ENCODE assay signal across 1 cellular context in the genomic region with DNA sequence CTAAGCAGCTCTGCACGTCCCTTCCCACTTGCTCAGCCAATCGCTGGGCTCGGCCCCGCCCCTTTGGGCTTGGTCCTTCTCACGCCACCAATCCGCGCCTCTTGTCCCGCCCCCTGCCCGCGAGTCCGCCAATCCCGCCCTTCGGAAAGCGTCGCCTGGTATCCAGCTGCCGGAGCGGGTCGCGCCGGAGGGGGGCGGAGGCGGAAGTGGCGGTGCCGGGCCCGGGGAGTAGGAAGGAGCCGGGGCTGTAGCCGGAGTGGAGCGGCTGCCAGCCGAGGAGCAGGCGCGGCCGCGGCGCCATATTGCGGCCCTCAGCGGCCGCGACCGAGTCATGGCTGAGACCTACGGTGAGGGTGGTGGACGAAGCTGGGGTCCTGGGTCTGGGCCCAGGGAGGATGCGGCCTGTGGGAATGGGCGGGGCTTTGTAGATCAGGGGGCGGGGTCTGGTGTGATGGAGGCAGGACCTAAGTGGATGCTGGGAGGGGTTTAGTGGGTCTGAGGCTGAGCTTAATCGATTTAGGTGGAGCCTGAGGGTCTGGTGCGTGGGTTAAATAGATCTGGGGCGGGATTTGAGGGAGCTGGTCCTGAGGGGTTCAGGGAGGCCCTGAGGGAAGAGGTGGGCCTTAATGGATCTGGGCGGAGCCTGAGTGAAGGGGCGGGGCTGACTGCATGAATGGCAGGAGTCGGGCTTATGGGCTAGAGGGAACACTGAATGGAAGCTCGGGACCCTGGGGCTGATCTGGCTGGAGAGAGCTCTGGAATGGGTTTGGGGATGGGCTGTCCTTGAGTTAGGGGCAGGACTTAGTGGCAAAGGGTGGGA.
TF ChIP-seq lines count a peak whose summit lies in the region.

Gene RAB4B, plus strand, starts transcription at position 203 of the 820 bp plus-strand sequence. Its CDS starts 129 bp downstream, at position 332.

TF ChIP-seq in WTC11, 78 proteins besides CTCF, POLR2A, EP300 and RAD21 (continued from another document):
- TF ChIP-seq, protein P1, sequence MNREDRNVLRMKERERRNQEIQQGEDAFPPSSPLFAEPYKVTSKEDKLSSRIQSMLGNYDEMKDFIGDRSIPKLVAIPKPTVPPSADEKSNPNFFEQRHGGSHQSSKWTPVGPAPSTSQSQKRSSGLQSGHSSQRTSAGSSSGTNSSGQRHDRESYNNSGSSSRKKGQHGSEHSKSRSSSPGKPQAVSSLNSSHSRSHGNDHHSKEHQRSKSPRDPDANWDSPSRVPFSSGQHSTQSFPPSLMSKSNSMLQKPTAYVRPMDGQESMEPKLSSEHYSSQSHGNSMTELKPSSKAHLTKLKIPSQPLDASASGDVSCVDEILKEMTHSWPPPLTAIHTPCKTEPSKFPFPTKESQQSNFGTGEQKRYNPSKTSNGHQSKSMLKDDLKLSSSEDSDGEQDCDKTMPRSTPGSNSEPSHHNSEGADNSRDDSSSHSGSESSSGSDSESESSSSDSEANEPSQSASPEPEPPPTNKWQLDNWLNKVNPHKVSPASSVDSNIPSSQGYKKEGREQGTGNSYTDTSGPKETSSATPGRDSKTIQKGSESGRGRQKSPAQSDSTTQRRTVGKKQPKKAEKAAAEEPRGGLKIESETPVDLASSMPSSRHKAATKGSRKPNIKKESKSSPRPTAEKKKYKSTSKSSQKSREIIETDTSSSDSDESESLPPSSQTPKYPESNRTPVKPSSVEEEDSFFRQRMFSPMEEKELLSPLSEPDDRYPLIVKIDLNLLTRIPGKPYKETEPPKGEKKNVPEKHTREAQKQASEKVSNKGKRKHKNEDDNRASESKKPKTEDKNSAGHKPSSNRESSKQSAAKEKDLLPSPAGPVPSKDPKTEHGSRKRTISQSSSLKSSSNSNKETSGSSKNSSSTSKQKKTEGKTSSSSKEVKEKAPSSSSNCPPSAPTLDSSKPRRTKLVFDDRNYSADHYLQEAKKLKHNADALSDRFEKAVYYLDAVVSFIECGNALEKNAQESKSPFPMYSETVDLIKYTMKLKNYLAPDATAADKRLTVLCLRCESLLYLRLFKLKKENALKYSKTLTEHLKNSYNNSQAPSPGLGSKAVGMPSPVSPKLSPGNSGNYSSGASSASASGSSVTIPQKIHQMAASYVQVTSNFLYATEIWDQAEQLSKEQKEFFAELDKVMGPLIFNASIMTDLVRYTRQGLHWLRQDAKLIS (CRISPR knock-in tag; IDR thresholded peaks at IDR 0.05; ENCODE audit: borderline replicate concordance) = no peak
- TF ChIP-seq, protein P2, sequence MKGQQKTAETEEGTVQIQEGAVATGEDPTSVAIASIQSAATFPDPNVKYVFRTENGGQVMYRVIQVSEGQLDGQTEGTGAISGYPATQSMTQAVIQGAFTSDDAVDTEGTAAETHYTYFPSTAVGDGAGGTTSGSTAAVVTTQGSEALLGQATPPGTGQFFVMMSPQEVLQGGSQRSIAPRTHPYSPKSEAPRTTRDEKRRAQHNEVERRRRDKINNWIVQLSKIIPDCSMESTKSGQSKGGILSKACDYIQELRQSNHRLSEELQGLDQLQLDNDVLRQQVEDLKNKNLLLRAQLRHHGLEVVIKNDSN (CRISPR knock-in tag; IDR thresholded peaks at IDR 0.05) = 0 out of 2 replicates have a peak, but pooled peaks have one; percentile 30
- TF ChIP-seq FOXP1 (CRISPR knock-in tag; IDR thresholded peaks at IDR 0.05; ENCODE audit: borderline replicate concordance) (0 out of 2 replicates have a peak, but pooled peaks have one; percentile 40), MXD4 (CRISPR knock-in tag; IDR thresholded peaks at IDR 0.05; ENCODE audit: borderline replicate concordance) (no peak), HMGA2 (CRISPR knock-in tag; IDR thresholded peaks at IDR 0.05) (no peak), GTF2I (CRISPR knock-in tag; conservative IDR thresholded peaks at IDR 0.05) (no peak), E2F5 (CRISPR knock-in tag; IDR thresholded peaks at IDR 0.05) (0 out of 2 replicates have a peak, but pooled peaks have one; percentile 36), ZNF232 (CRISPR knock-in tag; IDR thresholded peaks at IDR 0.05) (0 out of 2 replicates have a peak, but pooled peaks have one; percentile 15), PREB (CRISPR knock-in tag; IDR thresholded peaks at IDR 0.05; ENCODE audit: borderline replicate concordance) (no peak), ZBTB21 (CRISPR knock-in tag; IDR thresholded peaks at IDR 0.05; ENCODE audit: borderline replicate concordance) (no peak), HMGXB4 (CRISPR knock-in tag; IDR thresholded peaks at IDR 0.05) (no peak)
- TF ChIP-seq, protein P3, sequence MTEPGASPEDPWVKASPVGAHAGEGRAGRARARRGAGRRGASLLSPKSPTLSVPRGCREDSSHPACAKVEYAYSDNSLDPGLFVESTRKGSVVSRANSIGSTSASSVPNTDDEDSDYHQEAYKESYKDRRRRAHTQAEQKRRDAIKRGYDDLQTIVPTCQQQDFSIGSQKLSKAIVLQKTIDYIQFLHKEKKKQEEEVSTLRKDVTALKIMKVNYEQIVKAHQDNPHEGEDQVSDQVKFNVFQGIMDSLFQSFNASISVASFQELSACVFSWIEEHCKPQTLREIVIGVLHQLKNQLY (CRISPR knock-in tag; IDR thresholded peaks at IDR 0.05) = no peak
- TF ChIP-seq, protein P4, sequence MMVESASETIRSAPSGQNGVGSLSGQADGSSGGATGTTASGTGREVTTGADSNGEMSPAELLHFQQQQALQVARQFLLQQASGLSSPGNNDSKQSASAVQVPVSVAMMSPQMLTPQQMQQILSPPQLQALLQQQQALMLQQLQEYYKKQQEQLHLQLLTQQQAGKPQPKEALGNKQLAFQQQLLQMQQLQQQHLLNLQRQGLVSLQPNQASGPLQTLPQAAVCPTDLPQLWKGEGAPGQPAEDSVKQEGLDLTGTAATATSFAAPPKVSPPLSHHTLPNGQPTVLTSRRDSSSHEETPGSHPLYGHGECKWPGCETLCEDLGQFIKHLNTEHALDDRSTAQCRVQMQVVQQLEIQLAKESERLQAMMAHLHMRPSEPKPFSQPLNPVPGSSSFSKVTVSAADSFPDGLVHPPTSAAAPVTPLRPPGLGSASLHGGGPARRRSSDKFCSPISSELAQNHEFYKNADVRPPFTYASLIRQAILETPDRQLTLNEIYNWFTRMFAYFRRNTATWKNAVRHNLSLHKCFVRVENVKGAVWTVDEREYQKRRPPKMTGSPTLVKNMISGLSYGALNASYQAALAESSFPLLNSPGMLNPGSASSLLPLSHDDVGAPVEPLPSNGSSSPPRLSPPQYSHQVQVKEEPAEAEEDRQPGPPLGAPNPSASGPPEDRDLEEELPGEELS (CRISPR knock-in tag; IDR thresholded peaks at IDR 0.05) = 0 out of 2 replicates have a peak, but pooled peaks have one; percentile 37
- TF ChIP-seq, protein P5, sequence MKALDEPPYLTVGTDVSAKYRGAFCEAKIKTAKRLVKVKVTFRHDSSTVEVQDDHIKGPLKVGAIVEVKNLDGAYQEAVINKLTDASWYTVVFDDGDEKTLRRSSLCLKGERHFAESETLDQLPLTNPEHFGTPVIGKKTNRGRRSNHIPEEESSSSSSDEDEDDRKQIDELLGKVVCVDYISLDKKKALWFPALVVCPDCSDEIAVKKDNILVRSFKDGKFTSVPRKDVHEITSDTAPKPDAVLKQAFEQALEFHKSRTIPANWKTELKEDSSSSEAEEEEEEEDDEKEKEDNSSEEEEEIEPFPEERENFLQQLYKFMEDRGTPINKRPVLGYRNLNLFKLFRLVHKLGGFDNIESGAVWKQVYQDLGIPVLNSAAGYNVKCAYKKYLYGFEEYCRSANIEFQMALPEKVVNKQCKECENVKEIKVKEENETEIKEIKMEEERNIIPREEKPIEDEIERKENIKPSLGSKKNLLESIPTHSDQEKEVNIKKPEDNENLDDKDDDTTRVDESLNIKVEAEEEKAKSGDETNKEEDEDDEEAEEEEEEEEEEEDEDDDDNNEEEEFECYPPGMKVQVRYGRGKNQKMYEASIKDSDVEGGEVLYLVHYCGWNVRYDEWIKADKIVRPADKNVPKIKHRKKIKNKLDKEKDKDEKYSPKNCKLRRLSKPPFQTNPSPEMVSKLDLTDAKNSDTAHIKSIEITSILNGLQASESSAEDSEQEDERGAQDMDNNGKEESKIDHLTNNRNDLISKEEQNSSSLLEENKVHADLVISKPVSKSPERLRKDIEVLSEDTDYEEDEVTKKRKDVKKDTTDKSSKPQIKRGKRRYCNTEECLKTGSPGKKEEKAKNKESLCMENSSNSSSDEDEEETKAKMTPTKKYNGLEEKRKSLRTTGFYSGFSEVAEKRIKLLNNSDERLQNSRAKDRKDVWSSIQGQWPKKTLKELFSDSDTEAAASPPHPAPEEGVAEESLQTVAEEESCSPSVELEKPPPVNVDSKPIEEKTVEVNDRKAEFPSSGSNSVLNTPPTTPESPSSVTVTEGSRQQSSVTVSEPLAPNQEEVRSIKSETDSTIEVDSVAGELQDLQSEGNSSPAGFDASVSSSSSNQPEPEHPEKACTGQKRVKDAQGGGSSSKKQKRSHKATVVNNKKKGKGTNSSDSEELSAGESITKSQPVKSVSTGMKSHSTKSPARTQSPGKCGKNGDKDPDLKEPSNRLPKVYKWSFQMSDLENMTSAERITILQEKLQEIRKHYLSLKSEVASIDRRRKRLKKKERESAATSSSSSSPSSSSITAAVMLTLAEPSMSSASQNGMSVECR (CRISPR knock-in tag; IDR thresholded peaks at IDR 0.05; ENCODE audit: borderline replicate concordance) = peak; percentile 22; the same call in 1 of the 2 replicates
- TF ChIP-seq, protein P6, sequence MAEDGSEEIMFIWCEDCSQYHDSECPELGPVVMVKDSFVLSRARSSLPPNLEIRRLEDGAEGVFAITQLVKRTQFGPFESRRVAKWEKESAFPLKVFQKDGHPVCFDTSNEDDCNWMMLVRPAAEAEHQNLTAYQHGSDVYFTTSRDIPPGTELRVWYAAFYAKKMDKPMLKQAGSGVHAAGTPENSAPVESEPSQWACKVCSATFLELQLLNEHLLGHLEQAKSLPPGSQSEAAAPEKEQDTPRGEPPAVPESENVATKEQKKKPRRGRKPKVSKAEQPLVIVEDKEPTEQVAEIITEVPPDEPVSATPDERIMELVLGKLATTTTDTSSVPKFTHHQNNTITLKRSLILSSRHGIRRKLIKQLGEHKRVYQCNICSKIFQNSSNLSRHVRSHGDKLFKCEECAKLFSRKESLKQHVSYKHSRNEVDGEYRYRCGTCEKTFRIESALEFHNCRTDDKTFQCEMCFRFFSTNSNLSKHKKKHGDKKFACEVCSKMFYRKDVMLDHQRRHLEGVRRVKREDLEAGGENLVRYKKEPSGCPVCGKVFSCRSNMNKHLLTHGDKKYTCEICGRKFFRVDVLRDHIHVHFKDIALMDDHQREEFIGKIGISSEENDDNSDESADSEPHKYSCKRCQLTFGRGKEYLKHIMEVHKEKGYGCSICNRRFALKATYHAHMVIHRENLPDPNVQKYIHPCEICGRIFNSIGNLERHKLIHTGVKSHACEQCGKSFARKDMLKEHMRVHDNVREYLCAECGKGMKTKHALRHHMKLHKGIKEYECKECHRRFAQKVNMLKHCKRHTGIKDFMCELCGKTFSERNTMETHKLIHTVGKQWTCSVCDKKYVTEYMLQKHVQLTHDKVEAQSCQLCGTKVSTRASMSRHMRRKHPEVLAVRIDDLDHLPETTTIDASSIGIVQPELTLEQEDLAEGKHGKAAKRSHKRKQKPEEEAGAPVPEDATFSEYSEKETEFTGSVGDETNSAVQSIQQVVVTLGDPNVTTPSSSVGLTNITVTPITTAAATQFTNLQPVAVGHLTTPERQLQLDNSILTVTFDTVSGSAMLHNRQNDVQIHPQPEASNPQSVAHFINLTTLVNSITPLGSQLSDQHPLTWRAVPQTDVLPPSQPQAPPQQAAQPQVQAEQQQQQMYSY (CRISPR knock-in tag; IDR thresholded peaks at IDR 0.05) = peak; percentile 42
